ENCODE assay signal across 1 cellular context in genomic region chr7:33842141-33842540, GRCh38.
TF ChIP-seq lines count a peak whose summit lies in the region.

No MANE protein-coding gene starts in this region.

TF ChIP-seq in IMR-90, 13 proteins besides CTCF, POLR2A, EP300 and RAD21:
- TF ChIP-seq MXI1 (IDR thresholded peaks at IDR 0.05; ENCODE audit: borderline replicate concordance, low read depth, low read length) (no peak), RCOR1 (IDR thresholded peaks at IDR 0.05; ENCODE audit: insufficient replicate concordance, low read length) (no peak), CHD1 (IDR thresholded peaks at IDR 0.05; ENCODE audit: low read depth, low read length) (no peak), SMC3 (IDR thresholded peaks at IDR 0.05; ENCODE audit: low read depth, low read length) (no peak), BHLHE40 (IDR thresholded peaks at IDR 0.05; ENCODE audit: low read depth, low read length) (no peak), MAZ (IDR thresholded peaks at IDR 0.05; ENCODE audit: borderline replicate concordance, low read depth, low read length) (no peak), CEBPB (IDR thresholded peaks at IDR 0.05; ENCODE audit: low read depth, low read length) (no peak), FOS (IDR thresholded peaks at IDR 0.05; ENCODE audit: low read depth, low read length) (no peak), ELK1 (IDR thresholded peaks at IDR 0.05; ENCODE audit: borderline replicate concordance, low read depth, low read length) (no peak), RFX5 (IDR thresholded peaks at IDR 0.05; ENCODE audit: low read depth, low read length) (no peak), MAFK (IDR thresholded peaks at IDR 0.05; ENCODE audit: low read depth, low read length) (no peak), USF2 (IDR thresholded peaks at IDR 0.05; ENCODE audit: low read depth, low read length) (no peak), NFE2L2 (IDR thresholded peaks at IDR 0.05; ENCODE audit: low read depth, low read length) (no peak)
